Comparison of ENCODE assay signal across 8 cellular contexts in the genomic region with DNA sequence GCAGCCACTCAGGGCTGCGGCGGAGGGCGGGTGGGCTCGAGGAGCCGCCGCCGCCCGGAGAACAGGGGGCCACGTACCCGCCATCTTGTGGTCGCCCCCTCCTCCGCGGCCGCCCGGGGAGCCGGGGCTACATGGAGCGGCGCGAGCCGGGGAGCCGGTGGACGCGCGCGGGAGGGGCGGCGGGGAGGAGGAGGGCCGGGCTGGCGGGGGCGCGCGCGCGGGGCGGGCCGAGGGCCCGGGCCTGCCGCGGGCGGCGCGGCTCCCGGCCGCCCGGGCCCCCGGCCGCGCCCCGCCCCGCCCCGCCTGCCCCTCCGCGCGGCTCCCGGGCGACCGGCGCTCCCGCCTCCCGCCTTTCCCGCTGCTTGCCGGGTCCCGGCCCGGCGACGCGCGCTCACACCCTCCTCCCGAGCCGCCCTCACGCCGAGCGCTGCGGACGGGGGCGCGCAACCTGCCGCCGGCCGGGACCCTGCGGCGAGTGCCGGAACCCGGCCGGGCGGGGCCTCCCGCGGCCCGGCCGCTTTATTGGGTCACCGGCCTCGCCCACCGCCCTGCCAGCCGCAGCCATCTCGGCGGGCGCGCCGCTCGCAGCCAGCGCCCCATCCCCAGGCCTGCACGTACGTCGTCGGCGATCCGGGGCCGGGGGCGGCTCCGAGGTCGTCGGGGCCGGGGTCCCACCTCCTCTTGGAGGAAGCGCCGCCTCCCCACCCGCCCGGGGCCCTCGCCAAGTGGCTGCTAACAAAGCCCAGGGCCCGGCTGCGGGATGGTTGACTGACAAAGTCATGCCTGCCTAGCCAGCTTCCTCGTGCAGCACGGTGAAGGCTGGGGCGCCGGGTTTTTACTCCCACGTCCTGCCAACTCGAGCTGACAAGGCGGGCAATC. TPM values are rescaled to one million over a fixed set of nuclear protein-coding genes. Genes with fewer than 3 reads are reported as not detected.
DNase-seq lines count a peak whose midpoint lies in the region; ATAC-seq and TF ChIP-seq lines count a peak whose summit lies in the region.

TSS of gene PPP4R1 (minus strand) at position 159 of the 879 bp plus-strand sequence. CDS start at position 84, 75 bp downstream.

- POLR2A ChIA-PET in RWPE1 (lab: Yijun Ruan, JAX; ENCODE audit: low non-redundant PET) = no interaction called here

- peaks cover 30% of the 10 kb centered on the region for H3K4me1 Mint-ChIP-seq in nephron
- peaks cover 31% of the 10 kb centered on the region for H3K4me1 Mint-ChIP-seq in stimulated activated naive CD8-positive, alpha-beta T cell treated with anti-CD3 and anti-CD28 coated beads, Interleukin-15, Interleukin-2, amounts not matched to agents 100 ng/mL and 50 ng/mL, for 24 hours (ENCODE audit: low read depth)

- TF ChIP-seq CTCF in RWPE1 (conservative IDR thresholded peaks at IDR 0.05; ENCODE audit: low read depth) (no peak), fibroblast of villous mesenchyme (IDR thresholded peaks at IDR 0.05; ENCODE audit: insufficient read depth, low read depth, low read length) (no peak), nephron (IDR thresholded peaks at IDR 0.05; ENCODE audit: unreplicated experiment in 3 of 3) (no peak)

- peak within 1 kb of the TSS; percentile 86 for H3K9ac ChIP-seq in HUES6 (ENCODE audit: low read length)

- peaks cover 15% of the 10 kb centered on the region for H3K36me3 Mint-ChIP-seq in nephron (ENCODE audit: low read depth)
- peaks cover 13% of the 10 kb centered on the region for H3K36me3 Mint-ChIP-seq in stimulated activated naive CD8-positive, alpha-beta T cell treated with anti-CD3 and anti-CD28 coated beads, Interleukin-15, Interleukin-2, amounts not matched to agents 100 ng/mL and 50 ng/mL, for 24 hours (ENCODE audit: low read depth)

- H3K36me3 ChIP-seq in HUES6 (ENCODE audit: control insufficient read depth, insufficient read depth, low read length) = peaks cover 13% of the 10 kb centered on the region

- H3K4me1 ChIP-seq in HUES6 (ENCODE audit: control insufficient read depth, insufficient read depth, low read length) = peaks cover 23% of the 10 kb centered on the region

- DNase-seq in COR-L47 (lab: John Stamatoyannopoulos, UW) (peak; percentile 55), RWPE1 (ENCODE audit: low spot score) (peak; percentile 71), activated gamma-delta T cell (lab: John Stamatoyannopoulos, UW) (peak; percentile 65), fibroblast of villous mesenchyme (ENCODE audit: low read depth) (peak; percentile 69)

- peak within 1 kb of the TSS; percentile 88 for H3K27ac ChIP-seq in HUES6 (ENCODE audit: low read depth, low read length)
- peak within 1 kb of the TSS; percentile 99 for H3K27ac ChIP-seq in RWPE1

- no peaks in the 10 kb centered on the region for H3K9me3 Mint-ChIP-seq in nephron
- no peaks in the 10 kb centered on the region for H3K9me3 Mint-ChIP-seq in stimulated activated naive CD8-positive, alpha-beta T cell treated with anti-CD3 and anti-CD28 coated beads, Interleukin-15, Interleukin-2, amounts not matched to agents 100 ng/mL and 50 ng/mL, for 24 hours

- peak within 1 kb of the TSS; percentile 98 to 99 (median 99) for H3K4me3 Mint-ChIP-seq in nephron
- peak within 1 kb of the TSS; percentile 96 for H3K4me3 Mint-ChIP-seq in stimulated activated naive CD8-positive, alpha-beta T cell treated with anti-CD3 and anti-CD28 coated beads, Interleukin-15, Interleukin-2, amounts not matched to agents 100 ng/mL and 50 ng/mL, for 24 hours

- H3K9me3 ChIP-seq in HUES6 (ENCODE audit: control insufficient read depth, insufficient read depth, low read depth, low read length) = no peaks in the 10 kb centered on the region

- H3K27me3 ChIP-seq in HUES6 (ENCODE audit: control insufficient read depth, insufficient read depth, low read length) = no peaks in the 10 kb centered on the region

- CTCF ChIA-PET in RWPE1 (lab: Yijun Ruan, JAX) = interaction anchor here (0.5 to 1.0 kb wide), 4 partner anchors 59 to 185 kb away, joined by 3 to 4 read pairs (median 3); no protein-coding TSS in a partner anchor

- H3K4me3 ChIP-seq in HUES6 (ENCODE audit: low read depth, low read length) = peak within 1 kb of the TSS; percentile 94
- H3K4me3 ChIP-seq in fibroblast of villous mesenchyme (ENCODE audit: low read depth, low read length) = peak within 1 kb of the TSS; percentile 89

- peak; percentile 43 for ATAC-seq in GM21360 (IDR thresholded peaks at IDR 0.05; ENCODE audit: unreplicated experiment)

- H3K27me3 Mint-ChIP-seq in nephron (ENCODE audit: low read depth) = no peaks in the 10 kb centered on the region
- H3K27me3 Mint-ChIP-seq in stimulated activated naive CD8-positive, alpha-beta T cell treated with anti-CD3 and anti-CD28 coated beads, Interleukin-15, Interleukin-2, amounts not matched to agents 100 ng/mL and 50 ng/mL, for 24 hours = no peaks in the 10 kb centered on the region

- H3K27ac Mint-ChIP-seq in nephron = peak within 1 kb of the TSS; percentile 99 to 100 (median 99)
- H3K27ac Mint-ChIP-seq in stimulated activated naive CD8-positive, alpha-beta T cell treated with anti-CD3 and anti-CD28 coated beads, Interleukin-15, Interleukin-2, amounts not matched to agents 100 ng/mL and 50 ng/mL, for 24 hours = peak within 1 kb of the TSS; percentile 91

RNA-seq across cellular contexts. Expression of gene PPP4R1, which starts in this region (rescaled TPM):
- total RNA-seq in fibroblast of villous mesenchyme = 99.2 and 136 TPM in 2 replicates

Comparison
In these comparisons a context has a peak if more than half of its experiments do, and no peak if none do; other contexts are left out.
1. Peak in every context shown above with its lines: DNase-seq, ATAC-seq, H3K4me3 ChIP-seq and H3K27ac ChIP-seq.